ENCODE assay signal across 14 cellular contexts in the genomic region with DNA sequence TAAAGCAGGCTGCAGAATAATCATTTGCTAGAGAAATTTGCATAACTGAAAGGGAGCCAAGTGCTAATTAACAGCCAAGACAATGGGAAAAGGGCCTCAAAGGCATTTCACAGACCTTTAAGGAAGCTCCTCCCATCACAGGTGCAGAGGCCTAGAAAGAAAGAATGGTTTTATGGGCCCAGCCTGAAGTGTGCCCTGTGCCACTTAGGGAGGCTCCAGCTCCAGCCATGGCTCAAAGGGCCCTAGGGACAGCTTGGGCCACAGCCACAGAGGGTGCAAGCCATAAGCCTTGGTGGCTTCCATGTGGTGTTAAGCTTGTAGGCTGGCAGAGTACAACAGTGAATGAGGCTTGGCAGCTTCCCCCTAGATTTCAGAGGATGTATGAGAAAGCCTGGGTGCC. TPM values are rescaled to one million over a fixed set of nuclear protein-coding genes. Genes with fewer than 3 reads are reported as not detected.
DNase-seq lines count a peak whose midpoint lies in the region; ATAC-seq and TF ChIP-seq lines count a peak whose summit lies in the region.
"Had no signal": no experiment of that assay in that cellular context is flagged by ENCODE, and none has a peak within 500 bp of the region (broad histone marks: within the 10 kb centered on the region; RNA-seq: fewer than 3 reads in every experiment).

No MANE protein-coding gene starts in this region.

- peaks cover 20% of the 10 kb centered on the region for H3K4me1 ChIP-seq in A673 (ENCODE audit: insufficient read depth, low read length, poor library complexity, severe bottlenecking)
- H3K4me1 ChIP-seq in HUES64 (ENCODE audit: insufficient read depth, low read length) = peaks cover 54% of the 10 kb centered on the region
- H3K4me1 ChIP-seq in tibial artery = peaks cover 0 to 12% (median 4%) of the 10 kb centered on the region in 4 donors

- no peaks in the 10 kb centered on the region for H3K9me3 Mint-ChIP-seq in WTC11
- H3K9me3 Mint-ChIP-seq in activated T-helper 1 cell treated with anti-CD3 and anti-CD28 coated beads, Interleukin-12 subunit alpha, Interleukin-12 subunit beta, Interleukin-2, Interleukin-4 antibody, amounts not matched to agents 30 ng/mL and 10 ng/mL and 1 ng/mL, durations not matched to agents 14 hours and 24 hours and 36 hours = no peaks in the 10 kb centered on the region

- no peaks in the 10 kb centered on the region for H3K36me3 Mint-ChIP-seq in WTC11
- no peaks in the 10 kb centered on the region for H3K36me3 Mint-ChIP-seq in activated T-helper 1 cell treated with anti-CD3 and anti-CD28 coated beads, Interleukin-12 subunit alpha, Interleukin-12 subunit beta, Interleukin-2, Interleukin-4 antibody, amounts not matched to agents 30 ng/mL and 10 ng/mL and 1 ng/mL, durations not matched to agents 14 hours and 24 hours and 36 hours (ENCODE audit: low read depth)
- H3K36me3 Mint-ChIP-seq: activated CD8-positive, alpha-beta memory T cell treated with anti-CD3 and anti-CD28 coated beads, Interleukin-2, amount 10 ng/mL, durations not matched to agents 7 days and 5 days had no signal

- peaks cover 90% of the 10 kb centered on the region for H3K4me1 Mint-ChIP-seq in WTC11
- peaks cover 24% of the 10 kb centered on the region for H3K4me1 Mint-ChIP-seq in activated T-helper 1 cell treated with anti-CD3 and anti-CD28 coated beads, Interleukin-12 subunit alpha, Interleukin-12 subunit beta, Interleukin-2, Interleukin-4 antibody, amounts not matched to agents 30 ng/mL and 10 ng/mL and 1 ng/mL, durations not matched to agents 14 hours and 24 hours and 36 hours (ENCODE audit: low read depth)

- no peaks in the 10 kb centered on the region for H3K27me3 Mint-ChIP-seq in WTC11 (ENCODE audit: low read depth)
- peaks cover 13% of the 10 kb centered on the region for H3K27me3 Mint-ChIP-seq in activated T-helper 1 cell treated with anti-CD3 and anti-CD28 coated beads, Interleukin-12 subunit alpha, Interleukin-12 subunit beta, Interleukin-2, Interleukin-4 antibody, amounts not matched to agents 30 ng/mL and 10 ng/mL and 1 ng/mL, durations not matched to agents 14 hours and 24 hours and 36 hours (ENCODE audit: insufficient read depth)

- H3K4me3 ChIP-seq in A673 (ENCODE audit: low read depth, low read length, poor library complexity, severe bottlenecking) (no peak overlapping the region), HUES64 (ENCODE audit: low read length) (no peak overlapping the region; the same call in 1 of the 2 replicates), tibial artery (no peak overlapping the region)

- no peaks in the 10 kb centered on the region for H3K36me3 ChIP-seq in A673 (ENCODE audit: insufficient read depth, low read length, poor library complexity, severe bottlenecking)
- no peaks in the 10 kb centered on the region for H3K36me3 ChIP-seq in HUES64 (ENCODE audit: insufficient read depth, low read length)
- H3K36me3 ChIP-seq in tibial artery = no peaks in the 10 kb centered on the region

- CTCF ChIA-PET in A673 (lab: Charles Lee) = no interaction called here
- CTCF ChIA-PET in WTC11 (lab: Charles Lee) = interaction anchor here (0.9 to 4.4 kb wide), 10 partner anchors 14 to 301 kb away, joined by 3 to 40 read pairs (median 4); partner anchors contain the start of genes ALDH3A2 and B9D1

- intact Hi-C loops in A673 (cut with micrococcal nuclease; ENCODE audit: unreplicated experiment) = no loop called here
- intact Hi-C loops in tibial artery (cut with DNase I; ENCODE audit: low total_unique reads) = no loop called here
- intact Hi-C loops in activated T-helper 1 cell treated with anti-CD3 and anti-CD28 coated beads, Interleukin-12 subunit alpha, Interleukin-12 subunit beta, Interleukin-2, Interleukin-4 antibody, amounts not matched to agents 30 ng/mL and 10 ng/mL and 1 ng/mL, durations not matched to agents 14 hours and 24 hours and 36 hours (cut with micrococcal nuclease) = no loop called here

- no TSS peak for BruUV-seq in A673 (replicated peaks; lab: Mats Ljungman, UMichigan)

- DNase-seq in A673 (ENCODE audit: low spot score) (peak; percentile 15), WTC11 (ENCODE audit: low spot score) (peak; percentile 32), left lobe of liver (ENCODE audit: low spot score) (peak; percentile 19), tibial artery (no peak)
- DNase-seq in activated T-helper 1 cell treated with anti-CD3 and anti-CD28 coated beads, Interleukin-12 subunit alpha, Interleukin-12 subunit beta, Interleukin-2, Interleukin-4 antibody, amounts not matched to agents 30 ng/mL and 10 ng/mL and 1 ng/mL, durations not matched to agents 14 hours and 24 hours and 36 hours (ENCODE audit: low spot score) = no peak
- DNase-seq: ACHN; activated CD8-positive, alpha-beta memory T cell treated with anti-CD3 and anti-CD28 coated beads, Interleukin-2, amount 10 ng/mL, durations not matched to agents 7 days and 5 days; DMS153; HCEC 1CT; kidney glomerular epithelial cell; NCI-H345 had no signal

- H3K4me3 Mint-ChIP-seq in WTC11 = no peak overlapping the region
- H3K4me3 Mint-ChIP-seq in activated T-helper 1 cell treated with anti-CD3 and anti-CD28 coated beads, Interleukin-12 subunit alpha, Interleukin-12 subunit beta, Interleukin-2, Interleukin-4 antibody, amounts not matched to agents 30 ng/mL and 10 ng/mL and 1 ng/mL, durations not matched to agents 14 hours and 24 hours and 36 hours = no peak overlapping the region
- H3K4me3 Mint-ChIP-seq: activated CD8-positive, alpha-beta memory T cell treated with anti-CD3 and anti-CD28 coated beads, Interleukin-2, amount 10 ng/mL, durations not matched to agents 7 days and 5 days had no signal

- H3K27me3 ChIP-seq in A673 (replicated peaks; ENCODE audit: insufficient read depth, low read depth, low read length, poor library complexity) (no peaks in the 10 kb centered on the region), HUES64 (ENCODE audit: insufficient read depth, low read length) (no peaks in the 10 kb centered on the region), tibial artery (no peaks in the 10 kb centered on the region)

- TF ChIP-seq CTCF in A673 (conservative IDR thresholded peaks at IDR 0.05; ENCODE audit: low read depth, low read length) (no peak), WTC11 (IDR thresholded peaks at IDR 0.05) (no peak), tibial artery (IDR thresholded peaks at IDR 0.05) (no peak)

- H3K9me3 ChIP-seq in A673 (ENCODE audit: low read depth, low read length, poor library complexity, severe bottlenecking) (no peaks in the 10 kb centered on the region), HUES64 (ENCODE audit: insufficient read depth, low read depth, low read length) (no peaks in the 10 kb centered on the region), tibial artery (no peaks in the 10 kb centered on the region)

- H3K9ac ChIP-seq in HUES64 (ENCODE audit: low read depth, low read length) = peak overlapping the region; percentile 43

- H3K27ac Mint-ChIP-seq in WTC11 = peak overlapping the region; percentile 95
- no peak overlapping the region for H3K27ac Mint-ChIP-seq in activated T-helper 1 cell treated with anti-CD3 and anti-CD28 coated beads, Interleukin-12 subunit alpha, Interleukin-12 subunit beta, Interleukin-2, Interleukin-4 antibody, amounts not matched to agents 30 ng/mL and 10 ng/mL and 1 ng/mL, durations not matched to agents 14 hours and 24 hours and 36 hours
- H3K27ac Mint-ChIP-seq: activated CD8-positive, alpha-beta memory T cell treated with anti-CD3 and anti-CD28 coated beads, Interleukin-2, amount 10 ng/mL, durations not matched to agents 7 days and 5 days had no signal

- no peak overlapping the region for H3K27ac ChIP-seq in A673 (ENCODE audit: low read depth, low read length, poor library complexity, severe bottlenecking)
- H3K27ac ChIP-seq in HUES64 (ENCODE audit: low read depth, low read length) = peak overlapping the region; percentile 92
- H3K27ac ChIP-seq in tibial artery = no peak overlapping the region

- ATAC-seq in WTC11 = peak; percentile 76
- ATAC-seq in left lobe of liver = no peak
- ATAC-seq in HG03159 (IDR thresholded peaks at IDR 0.05; ENCODE audit: unreplicated experiment) = no peak
- no peak for ATAC-seq in GM19395 (IDR thresholded peaks at IDR 0.05; ENCODE audit: unreplicated experiment)
- ATAC-seq: activated CD8-positive, alpha-beta memory T cell treated with anti-CD3 and anti-CD28 coated beads, Interleukin-2, amount 10 ng/mL, durations not matched to agents 7 days and 5 days had no signal

- POLR2A ChIA-PET in A673 (lab: Charles Lee; ENCODE audit: low non-redundant PET) = no interaction called here
- POLR2A ChIA-PET in WTC11 (lab: Charles Lee) = interaction anchor here (1.0 to 2.0 kb wide), 3 partner anchors 83 to 187 kb away, joined by 4 to 5 read pairs (median 4); partner anchors contain the start of genes ALDH3A2, B9D1 and MAPK7

TF ChIP-seq in WTC11, 78 proteins besides CTCF, POLR2A, EP300 and RAD21 (continues in another document):
- no peak for TF ChIP-seq HMGA2 (CRISPR knock-in tag; IDR thresholded peaks at IDR 0.05)

RNA-seq across cellular contexts. Expression of gene RNF112, which starts 50.1 kb away (rescaled TPM):
- total RNA-seq in A673 (2021) (0.09 and 0.57 TPM in 2 replicates), WTC11 (2021) (4.5 to 5.1 TPM (median 4.9 TPM) in 3 replicates), left lobe of liver (0.45 TPM)
- polyA plus RNA-seq in HUES64 (2013, experiment 1 of 2) = 1.1 TPM
- 1.2 TPM for polyA plus RNA-seq in HUES64 (2013, experiment 2 of 2)
- not detected in 2 replicates for total RNA-seq in activated T-helper 1 cell treated with anti-CD3 and anti-CD28 coated beads, Interleukin-12 subunit alpha, Interleukin-12 subunit beta, Interleukin-2, Interleukin-4 antibody, amounts not matched to agents 30 ng/mL and 10 ng/mL and 1 ng/mL, durations not matched to agents 14 hours and 24 hours and 36 hours

Comparison
In these comparisons a context has a peak if more than half of its experiments do, and no peak if none do; other contexts are left out.
1. DNase-seq: peak in A673 (single experiment), WTC11 (single experiment) and left lobe of liver (single experiment); none in tibial artery (0 of 2) and activated T-helper 1 cell treated with anti-CD3 and anti-CD28 coated beads, Interleukin-12 subunit alpha, Interleukin-12 subunit beta, Interleukin-2, Interleukin-4 antibody, amounts not matched to agents 30 ng/mL and 10 ng/mL and 1 ng/mL, durations not matched to agents 14 hours and 24 hours and 36 hours (single experiment).